ENCODE assay signal across 8 cellular contexts in genomic region chr2:219244789-219245147, GRCh38. TPM values are rescaled to one million over a fixed set of nuclear protein-coding genes. Genes with fewer than 3 reads are reported as not detected.
A peak's percentile ranks its signal among the peaks of the same experiment; 100 is the strongest.
DNase-seq lines count a peak whose midpoint lies in the region; ATAC-seq and TF ChIP-seq lines count a peak whose summit lies in the region.

No MANE protein-coding gene starts in this region.

- peaks cover 50% of the 10 kb centered on the region for H3K4me1 ChIP-seq in body of pancreas
- H3K4me1 ChIP-seq in mesenchymal stem cell (ENCODE audit: control insufficient read depth, insufficient read depth, low read depth, low read length), result peaks cover 25% of the 10 kb centered on the region
- no peaks in the 10 kb centered on the region for H3K4me1 ChIP-seq in urinary bladder (ENCODE audit: insufficient read depth)

- H3K18ac ChIP-seq in mesenchymal stem cell (ENCODE audit: low read depth in 1 of 2, low read length in 2 of 2), result peak overlapping the region; percentile 38 to 48

- H3K4me1 Mint-ChIP-seq in activated naive CD4-positive, alpha-beta T cell treated with anti-CD3 and anti-CD28 coated beads, Interleukin-2, amount 50 U/mL, for 24 hours, result peaks cover 59% of the 10 kb centered on the region

- H3K4me2 ChIP-seq in mesenchymal stem cell (ENCODE audit: low read length, poor library complexity, severe bottlenecking), result peak overlapping the region; percentile 87

- H3K79me1 ChIP-seq in mesenchymal stem cell (replicated peaks; ENCODE audit: low read length, poor library complexity, severe bottlenecking), result peaks cover 16% of the 10 kb centered on the region

- H3K4ac ChIP-seq in mesenchymal stem cell (ENCODE audit: low read depth in 1 of 2, low read length in 2 of 2), result no peak overlapping the region

- H3K27me3 Mint-ChIP-seq in activated naive CD4-positive, alpha-beta T cell treated with anti-CD3 and anti-CD28 coated beads, Interleukin-2, amount 50 U/mL, for 24 hours, result no peaks in the 10 kb centered on the region

- H3K4me3 ChIP-seq in body of pancreas, result peak overlapping the region; percentile 62 to 78
- H3K4me3 ChIP-seq in mesenchymal stem cell (ENCODE audit: insufficient read depth in 1 of 2, low read depth in 1 of 2, low read length in 2 of 2), result peak overlapping the region; percentile 75 to 96
- peak overlapping the region; percentile 80 for H3K4me3 ChIP-seq in urinary bladder (ENCODE audit: low read depth, low read length)

- peak overlapping the region; percentile 97 for H3K27ac Mint-ChIP-seq in activated naive CD4-positive, alpha-beta T cell treated with anti-CD3 and anti-CD28 coated beads, Interleukin-2, amount 50 U/mL, for 24 hours

- H3K27me3 ChIP-seq in body of pancreas (no peaks in the 10 kb centered on the region), mesenchymal stem cell (ENCODE audit: control insufficient read depth in 1 of 2, insufficient read depth in 1 of 2, low read length in 2 of 2) (no peaks in the 10 kb centered on the region)

- no peak overlapping the region for H3K14ac ChIP-seq in mesenchymal stem cell (ENCODE audit: low read length in 2 of 2)

- no peak for ATAC-seq in body of pancreas

- H3K36me3 ChIP-seq in body of pancreas (replicated peaks in 1 of 2; ENCODE audit: insufficient read depth in 1 of 2, low read depth in 2 of 2) (no peaks in the 10 kb centered on the region), mesenchymal stem cell (ENCODE audit: control insufficient read depth in 1 of 2, insufficient read depth in 2 of 2, low read depth in 1 of 2, low read length in 2 of 2) (peaks cover 22 to 40% of the 10 kb centered on the region in 2 experiments), urinary bladder (ENCODE audit: insufficient read depth) (no peaks in the 10 kb centered on the region)

- no peak for TF ChIP-seq POLR2A in body of pancreas (IDR thresholded peaks at IDR 0.05)

- H2BK120ac ChIP-seq in mesenchymal stem cell (ENCODE audit: low read depth, low read length), result no peak overlapping the region

- H2AK5ac ChIP-seq in mesenchymal stem cell (ENCODE audit: low read length, severe bottlenecking), result no peak overlapping the region

- WGBS in body of pancreas, 2 donors, result 8 to 16% methylated on average over 6 of the region's 6 CpGs
- 45% methylated on average over 4 of the region's 6 CpGs for WGBS in mesenchymal stem cell
- 42% methylated on average over 6 of the region's 6 CpGs for WGBS in urinary bladder

- DNase-seq in activated naive CD4-positive, alpha-beta T cell (lab: John Stamatoyannopoulos, UW), result no peak
- DNase-seq in body of pancreas (no peak), mesenchymal stem cell (no peak), GF-D8 (lab: John Stamatoyannopoulos, UW) (no peak), NCI-H1436 treated with DMSO at 0.1 percent for 48 hours (lab: John Stamatoyannopoulos, UW) (no peak), NCI-H1105 (lab: John Stamatoyannopoulos, UW) (no peak)

- H2BK12ac ChIP-seq in mesenchymal stem cell (ENCODE audit: low read length in 2 of 2), result no peak overlapping the region

- no peaks in the 10 kb centered on the region for H3K9me3 Mint-ChIP-seq in activated naive CD4-positive, alpha-beta T cell treated with anti-CD3 and anti-CD28 coated beads, Interleukin-2, amount 50 U/mL, for 24 hours

- peak overlapping the region; percentile 93 for H4K8ac ChIP-seq in mesenchymal stem cell (ENCODE audit: low read length)

- peak overlapping the region; percentile 34 for H4K91ac ChIP-seq in mesenchymal stem cell (ENCODE audit: low read length)

- no peak for TF ChIP-seq CTCF in body of pancreas (IDR thresholded peaks at IDR 0.05)

- H3K27ac ChIP-seq in body of pancreas (peak overlapping the region in 3 of 4 donors; percentile 80 to 96 (median 93)), mesenchymal stem cell (ENCODE audit: low read length, poor library complexity, severe bottlenecking) (peak overlapping the region; percentile 74), urinary bladder (ENCODE audit: low read depth) (peak overlapping the region; percentile 85)

- peak overlapping the region; percentile 99 for H3K9ac ChIP-seq in mesenchymal stem cell (ENCODE audit: low read length)

- H3K23ac ChIP-seq in mesenchymal stem cell (ENCODE audit: low read length in 2 of 2), result no peak overlapping the region

- H3K9me3 ChIP-seq in body of pancreas (no peaks in the 10 kb centered on the region), mesenchymal stem cell (ENCODE audit: control insufficient read depth, low read length) (no peaks in the 10 kb centered on the region)

- H2BK15ac ChIP-seq in mesenchymal stem cell (ENCODE audit: low read depth, poor library complexity, severe bottlenecking), result no peak overlapping the region

- H2AFZ ChIP-seq in mesenchymal stem cell (ENCODE audit: low read depth, low read length), result peak overlapping the region; percentile 74

- intact Hi-C loops in body of pancreas (cut with DNase I), result no loop called here

- H3K4me3 Mint-ChIP-seq in activated naive CD4-positive, alpha-beta T cell treated with anti-CD3 and anti-CD28 coated beads, Interleukin-2, amount 50 U/mL, for 24 hours, result peak overlapping the region; percentile 98

- peaks cover 4% of the 10 kb centered on the region for H3K36me3 Mint-ChIP-seq in activated naive CD4-positive, alpha-beta T cell treated with anti-CD3 and anti-CD28 coated beads, Interleukin-2, amount 50 U/mL, for 24 hours

- H2BK5ac ChIP-seq in mesenchymal stem cell (ENCODE audit: low read depth, low read length, poor library complexity, severe bottlenecking), result no peak overlapping the region

RNA-seq across cellular contexts. Expression of gene GLB1L, which starts 0.5 kb away (rescaled TPM):
- total RNA-seq in body of pancreas (10 to 100 TPM in 1 of 2 donors, 1 to 10 TPM in 1; 3.1 to 11.2 TPM), urinary bladder (12.0 TPM)
- polyA plus RNA-seq in mesenchymal stem cell (2013, experiment 1 of 2), result 5.2 TPM
- 5.2 TPM for polyA plus RNA-seq in mesenchymal stem cell (2013, experiment 2 of 2)
- polyA plus RNA-seq in urinary bladder, result 6.5 TPM

RNA-seq across cellular contexts. Expression of gene STK16, which starts 0.5 kb away (rescaled TPM):
- total RNA-seq in body of pancreas (10 to 100 TPM in 1 of 2 donors, 1 to 10 TPM in 1; 8.0 to 16.8 TPM), urinary bladder (11.2 TPM)
- 17.1 TPM for polyA plus RNA-seq in mesenchymal stem cell (2013, experiment 1 of 2)
- 15.8 TPM for polyA plus RNA-seq in mesenchymal stem cell (2013, experiment 2 of 2)
- 36.3 TPM for polyA plus RNA-seq in urinary bladder

RNA-seq across cellular contexts. Expression of gene TUBA4B, which starts 8.3 kb away (rescaled TPM):
- not detected for total RNA-seq in body of pancreas
- not detected for polyA plus RNA-seq in mesenchymal stem cell (2013, experiment 1 of 2)
- polyA plus RNA-seq in mesenchymal stem cell (2013, experiment 2 of 2), result not detected
- not detected for total RNA-seq in urinary bladder
- polyA plus RNA-seq in urinary bladder, result not detected

RNA-seq across cellular contexts. Expression of gene TUBA4A, which starts 8.9 kb away (rescaled TPM):
- total RNA-seq in body of pancreas (10 to 100 TPM; 17.8 to 20.2 TPM), urinary bladder (4.8 TPM)
- 11.2 TPM for polyA plus RNA-seq in mesenchymal stem cell (2013, experiment 1 of 2)
- polyA plus RNA-seq in mesenchymal stem cell (2013, experiment 2 of 2), result 9.3 TPM
- 41.9 TPM for polyA plus RNA-seq in urinary bladder

RNA-seq across cellular contexts. Expression of gene ANKZF1, which starts 15.2 kb away (rescaled TPM):
- total RNA-seq in body of pancreas (10 to 100 TPM; 67.5 to 95.3 TPM), urinary bladder (30.6 TPM)
- 15.6 TPM for polyA plus RNA-seq in mesenchymal stem cell (2013, experiment 1 of 2)
- polyA plus RNA-seq in mesenchymal stem cell (2013, experiment 2 of 2), result 14.5 TPM
- 22.3 TPM for polyA plus RNA-seq in urinary bladder
